ENCODE assay signal across 8 cellular contexts in genomic region chr1:234326493-234327366, GRCh38. TPM values are rescaled to one million over a fixed set of nuclear protein-coding genes. Genes with fewer than 3 reads are reported as not detected.
DNase-seq lines count a peak whose midpoint lies in the region; ATAC-seq, FAIRE-seq and TF ChIP-seq lines count a peak whose summit lies in the region.

No MANE protein-coding gene starts in this region.

- POLR2A ChIA-PET in WTC11 (lab: Charles Lee): no interaction called here
- POLR2A ChIA-PET in HepG2 (lab: Yijun Ruan, JAX): interaction anchor here (1.8 to 3.0 kb wide), 4 partner anchors 11 to 47 kb away, joined by 5 to 37 read pairs (median 14); partner anchors contain the start of gene COA6

- no peak overlapping the region for H3K27ac Mint-ChIP-seq in WTC11

- no TSS peak for BruUV-seq in HepG2 (replicated peaks; lab: Mats Ljungman, UMichigan)

- H3K27ac ChIP-seq in HepG2 (ENCODE audit: extremely low read length, insufficient read depth, low read length): peak overlapping the region; percentile 76

- no peak for TF ChIP-seq POLR2A in HepG2 (IDR thresholded peaks at IDR 0.05; ENCODE audit: insufficient read depth in 1 of 2, low read depth in 2 of 2, low read length in 2 of 2)

- peak; percentile 62 for TF ChIP-seq RAD21 in HepG2 (CRISPR knock-in tag; IDR thresholded peaks at IDR 0.05)

- H3K9me3 ChIP-seq in HepG2 (ENCODE audit: low read length): no peaks in the 10 kb centered on the region

- no peak for FAIRE-seq in HepG2 (lab: Jason Lieb, UNC)

- H3K4me3 Mint-ChIP-seq in WTC11: peak overlapping the region; percentile 53

- H3K36me3 Mint-ChIP-seq in WTC11: no peaks in the 10 kb centered on the region

- H3K9ac ChIP-seq in HepG2 (ENCODE audit: insufficient read depth, low read depth, low read length): no peak overlapping the region

- no peaks in the 10 kb centered on the region for H3K9me3 Mint-ChIP-seq in WTC11

- H4K20me1 ChIP-seq in HepG2 (ENCODE audit: insufficient read depth, low read length): no peaks in the 10 kb centered on the region

- peaks cover 9% of the 10 kb centered on the region for H3K4me1 Mint-ChIP-seq in WTC11

- WGBS in HepG2 (ENCODE audit: low lambda C conversion rate): 69% methylated on average over 20 of the region's 20 CpGs

- peak overlapping the region; percentile 21 for H3K4me2 ChIP-seq in HepG2 (ENCODE audit: low read depth, low read length)

- intact Hi-C loops in HepG2 (cut with micrococcal nuclease; ENCODE audit: unreplicated experiment): loop anchor here (1.0 kb wide), 2 partner anchors 16 to 47 kb away; partner anchors contain the start of gene COA6

- peak overlapping the region; percentile 39 for H3K4me3 ChIP-seq in GM12875 (ENCODE audit: low read depth, low read length)
- H3K4me3 ChIP-seq in HepG2 (replicated peaks in 1 of 3; ENCODE audit: insufficient read depth in 1 of 3, low read depth in 2 of 3, low read length in 3 of 3): no peak overlapping the region

- H3K4me1 ChIP-seq in HepG2 (ENCODE audit: insufficient read depth, low read length): peaks cover 53% of the 10 kb centered on the region

- in situ Hi-C loops in HepG2 (cut with HindIII; ENCODE audit: extremely low pct_ligation_motif_present, low pct_unique_long_range_greater_than_20kb): no loop called here

- peak; percentile 81 for TF ChIP-seq CTCF in GM12875 (IDR thresholded peaks at IDR 0.05; ENCODE audit: borderline replicate concordance, insufficient read depth, low read depth, low read length)
- peak; percentile 65 for TF ChIP-seq CTCF in WTC11 (IDR thresholded peaks at IDR 0.05)
- peak; percentile 64 for TF ChIP-seq CTCF in HepG2 (CRISPR knock-in tag; IDR thresholded peaks at IDR 0.05)

- no peak overlapping the region for H2AFZ ChIP-seq in HepG2 (ENCODE audit: low read length)

- H3K27me3 Mint-ChIP-seq in WTC11 (ENCODE audit: low read depth): peaks cover 26% of the 10 kb centered on the region

- TF ChIP-seq EP300 in HepG2 (IDR thresholded peaks at IDR 0.05; ENCODE audit: low read depth in 2 of 2, low read length in 2 of 2) (no peak), HepG2 (CRISPR knock-in tag; IDR thresholded peaks at IDR 0.05; ENCODE audit: borderline replicate concordance) (no peak)

- ATAC-seq in HG02623 (IDR thresholded peaks at IDR 0.05; ENCODE audit: unreplicated experiment) (peak; percentile 60), WTC11 (peak; percentile 81), HepG2 (peak; percentile 57)

- no peaks in the 10 kb centered on the region for H3K79me2 ChIP-seq in HepG2 (ENCODE audit: insufficient read depth, low read length)

- DNase-seq in NCI-H1105 (lab: John Stamatoyannopoulos, UW) (peak; percentile 2), WTC11 (ENCODE audit: low spot score) (peak; percentile 79), cerebellar cortex (ENCODE audit: low spot score) (peak; percentile 73), HepG2 (ENCODE audit: low spot score) (peak; percentile 24), amniotic stem cell (lab: John Stamatoyannopoulos, UW) (no peak)
- peak; percentile 54 to 63 (median 59) for DNase-seq in stimulated activated CD4-positive, alpha-beta T cell treated with anti-CD3 and anti-CD28 coated beads, TNF-alpha, amount 100 ng/mL, for 24 hours (ENCODE audit: low read depth in 3 of 3)

- CTCF ChIA-PET in WTC11 (lab: Charles Lee): interaction anchor here (0.7 to 4.8 kb wide), 23 partner anchors 10 to 766 kb away, joined by 3 to 32 read pairs (median 4); partner anchors contain the start of gene COA6
- CTCF ChIA-PET in HepG2 (lab: Yijun Ruan, JAX; ENCODE audit: low intra/inter-chr PET ratio, low total read pairs): interaction anchor here (1.4 kb wide), 1 partner anchor 18 kb away, joined by 3 read pairs; no protein-coding TSS in a partner anchor

- no peaks in the 10 kb centered on the region for H3K36me3 ChIP-seq in HepG2 (replicated peaks in 1 of 2; ENCODE audit: control insufficient read depth in 1 of 2, insufficient read depth in 2 of 2, low read length in 2 of 2)

- no peaks in the 10 kb centered on the region; a peak in 1 of 5 replicates for H3K27me3 ChIP-seq in HepG2 (ENCODE audit: control insufficient read depth in 1 of 2, insufficient read depth in 2 of 2, low read length in 2 of 2)

TF ChIP-seq in WTC11, 78 proteins besides CTCF, POLR2A, EP300 and RAD21 (continues in another document):
- TF ChIP-seq IRF2 (CRISPR knock-in tag; IDR thresholded peaks at IDR 0.05; ENCODE audit: borderline replicate concordance, low read depth): no peak
- no peak for TF ChIP-seq JUN (CRISPR knock-in tag; IDR thresholded peaks at IDR 0.05)
- TF ChIP-seq MLX (CRISPR knock-in tag; IDR thresholded peaks at IDR 0.05): no peak
- no peak for TF ChIP-seq MAX (CRISPR knock-in tag; IDR thresholded peaks at IDR 0.05)
- no peak for TF ChIP-seq ETV6 (CRISPR knock-in tag; IDR thresholded peaks at IDR 0.05)

TF ChIP-seq in HepG2, 621 proteins besides CTCF, POLR2A, EP300 and RAD21 (continues in another document):
- TF ChIP-seq ZNF18 (CRISPR knock-in tag; IDR thresholded peaks at IDR 0.05; ENCODE audit: insufficient replicate concordance) (peak; percentile 42), ZBTB38 (CRISPR knock-in tag; IDR thresholded peaks at IDR 0.05) (peak; percentile 85; the same call in 1 of the 2 replicates), YEATS4 (CRISPR knock-in tag; IDR thresholded peaks at IDR 0.05; ENCODE audit: borderline replicate concordance) (no peak), ZNF75D (CRISPR knock-in tag; IDR thresholded peaks at IDR 0.05; ENCODE audit: borderline replicate concordance) (no peak), SCMH1 (CRISPR knock-in tag; IDR thresholded peaks at IDR 0.05; ENCODE audit: borderline replicate concordance) (no peak), FOSL1 (CRISPR knock-in tag; IDR thresholded peaks at IDR 0.05; ENCODE audit: borderline replicate concordance) (no peak), ZNF841 (CRISPR knock-in tag; IDR thresholded peaks at IDR 0.05; ENCODE audit: borderline replicate concordance) (no peak), MAFG (CRISPR knock-in tag; IDR thresholded peaks at IDR 0.05) (no peak), ZNF776 (CRISPR knock-in tag; IDR thresholded peaks at IDR 0.05) (no peak), KDM6A (CRISPR knock-in tag; IDR thresholded peaks at IDR 0.05; ENCODE audit: low read depth) (no peak), HNRNPK (IDR thresholded peaks at IDR 0.05; ENCODE audit: low read depth, low read length, poor library complexity, severe bottlenecking) (no peak), HMG20B (CRISPR knock-in tag; conservative IDR thresholded peaks at IDR 0.05) (no peak), TP53 (CRISPR knock-in tag; conservative IDR thresholded peaks at IDR 0.05) (no peak), ZNF383 (CRISPR knock-in tag; IDR thresholded peaks at IDR 0.05; ENCODE audit: borderline replicate concordance) (no peak), HMGXB4 (CRISPR knock-in tag; IDR thresholded peaks at IDR 0.05; ENCODE audit: borderline replicate concordance in 1 of 2, low read depth in 1 of 2) (0 out of 4 replicates have a peak, but pooled peaks of 1 of the 2 experiments have one; percentile 8)

RNA-seq across cellular contexts. Expression of gene COA6, which starts 46.5 kb away (rescaled TPM):
- total RNA-seq in WTC11 (2021): 41.6 to 47.9 TPM (median 44.3 TPM) in 3 replicates
- 104 and 158 TPM in 2 replicates for total RNA-seq in HepG2 (2016; rRNA removed; fragmentation: Illumina TruSeq; extraction: Trizol)
- 65.3 and 66.5 TPM in 2 replicates for total RNA-seq in HepG2 (2016; cell fraction: cytosol; rRNA removed; fragmentation: Illumina TruSeq; extraction: Trizol; ENCODE audit: low read depth)
- total RNA-seq in HepG2 (2016; cell fraction: insoluble cytoplasmic fraction; rRNA removed; fragmentation: Illumina TruSeq; extraction: Trizol): 117 and 175 TPM in 2 replicates
- total RNA-seq in HepG2 (2016; cell fraction: membrane; rRNA removed; fragmentation: Illumina TruSeq; extraction: Trizol): 73.2 and 76.4 TPM in 2 replicates
- 44.6 and 50.4 TPM in 2 replicates for total RNA-seq in HepG2 (2016; cell fraction: nucleus; rRNA removed; fragmentation: Illumina TruSeq; extraction: Trizol)
- polyA plus RNA-seq in HepG2 (2011; rRNA removed): 29.1 and 32.4 TPM in 2 replicates
- polyA plus RNA-seq in HepG2 (2011; cell fraction: cytosol; rRNA removed): 37.1 and 37.6 TPM in 2 replicates
- polyA plus RNA-seq in HepG2 (2011; cell fraction: nucleus; rRNA removed): 12.7 and 13.3 TPM in 2 replicates
- 49.6 and 68.8 TPM in 2 replicates for polyA plus RNA-seq in HepG2 (2012)
- 84.3 and 106 TPM in 2 replicates for polyA plus RNA-seq in HepG2 (2016; cell fraction: cytosol; fragmentation: Illumina TruSeq; extraction: Trizol; ENCODE audit: low read depth)
- 196 and 215 TPM in 2 replicates for polyA plus RNA-seq in HepG2 (2016; cell fraction: insoluble cytoplasmic fraction; fragmentation: Illumina TruSeq; extraction: Trizol; ENCODE audit: low read depth)
- 84.2 and 92.6 TPM in 2 replicates for polyA plus RNA-seq in HepG2 (2016; cell fraction: membrane; fragmentation: Illumina TruSeq; extraction: Trizol; ENCODE audit: low read depth)
- polyA plus RNA-seq in HepG2 (2016; cell fraction: nucleus; fragmentation: Illumina TruSeq; extraction: Trizol; ENCODE audit: insufficient read depth, low read depth): 92.2 and 92.5 TPM in 2 replicates
- 12.7 and 15.1 TPM in 2 replicates for polyA minus RNA-seq in HepG2 (2011; rRNA and poly(A)+ RNA removed; ENCODE audit: low replicate concordance)
- 16.5 and 16.7 TPM in 2 replicates for polyA minus RNA-seq in HepG2 (2011; cell fraction: cytosol; rRNA and poly(A)+ RNA removed)
- polyA minus RNA-seq in HepG2 (2011; cell fraction: nucleus; rRNA and poly(A)+ RNA removed): 12.4 and 16.9 TPM in 2 replicates
